19 cellular contexts compared by ENCODE assay signal in the genomic region with DNA sequence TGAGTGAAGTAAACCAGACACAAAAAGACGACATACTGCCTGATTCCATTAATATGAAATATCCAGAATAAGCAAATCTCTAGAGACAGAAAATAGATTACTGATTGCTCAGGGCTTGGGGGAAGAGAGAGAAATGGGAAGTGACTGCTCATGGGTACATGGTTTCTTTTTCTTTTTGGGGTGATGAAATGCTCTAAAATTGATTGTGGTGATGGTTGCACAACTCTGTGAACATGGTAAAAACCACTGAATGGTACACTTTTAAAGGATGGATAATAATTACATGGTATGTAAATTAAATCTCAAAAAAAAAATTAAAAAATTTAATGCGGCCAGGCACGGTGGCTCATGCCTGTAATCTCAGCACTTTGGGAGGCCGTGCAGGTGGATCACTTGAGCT. TPM values are rescaled to one million over a fixed set of nuclear protein-coding genes. Genes with fewer than 3 reads are reported as not detected.
DNase-seq lines count a peak whose midpoint lies in the region; ATAC-seq and TF ChIP-seq lines count a peak whose summit lies in the region.
"Had no signal": no experiment of that assay in that cellular context is flagged by ENCODE, and none has a peak within 500 bp of the region (broad histone marks: within the 10 kb centered on the region; RNA-seq: fewer than 3 reads in every experiment).

No MANE protein-coding gene starts in this region.

- H3K27me3 Mint-ChIP-seq in progenitor cell of endocrine pancreas: no peaks in the 10 kb centered on the region
- H3K27me3 Mint-ChIP-seq: CD4-positive, alpha-beta T cell had no signal

- DNase-seq in right cardiac atrium (no peak), cardiac septum (ENCODE audit: low spot score) (no peak), OCI-M1 (lab: John Stamatoyannopoulos, UW) (peak; percentile 51), fibroblast of mammary gland (ENCODE audit: low read depth) (peak; percentile 65), progenitor cell of endocrine pancreas (ENCODE audit: low spot score, unreplicated experiment) (no peak), MG63 (no peak), GM03348 (ENCODE audit: low spot score) (no peak)
- DNase-seq: ACHN; activated CD4-positive, alpha-beta T cell treated with anti-CD3 and anti-CD28 coated beads, Interleukin-2, amount 50 U/mL, for 1 hour; activated effector memory CD4-positive, alpha-beta T cell treated with Interleukin-2 at 50 U/mL for 16 hours; brain microvascular endothelial cell; CD4-positive, alpha-beta T cell; colonic mucosa; endodermal cell; NCI-H1105; NCI-H2081; NCI-H446 treated with DMSO at 0.1 percent for 48 hours had no signal

- H3K4me3 ChIP-seq in right cardiac atrium (ENCODE audit: low read length) (no peak overlapping the region), fibroblast of mammary gland (ENCODE audit: control insufficient read depth, low read depth, low read length) (no peak overlapping the region), MG63 (no peak overlapping the region)
- H3K4me3 ChIP-seq: colonic mucosa had no signal

- no peak overlapping the region for H3K4me3 Mint-ChIP-seq in progenitor cell of endocrine pancreas (ENCODE audit: low read depth)
- H3K4me3 Mint-ChIP-seq: CD4-positive, alpha-beta T cell; endodermal cell had no signal

- H3K27ac Mint-ChIP-seq in progenitor cell of endocrine pancreas: no peak overlapping the region
- H3K27ac Mint-ChIP-seq: CD4-positive, alpha-beta T cell; endodermal cell had no signal

- no peak overlapping the region for H3K27ac ChIP-seq in right cardiac atrium (ENCODE audit: low read length)
- H3K27ac ChIP-seq: brain microvascular endothelial cell, colonic mucosa, KMS-11 had no signal

- no peaks in the 10 kb centered on the region for H3K4me1 Mint-ChIP-seq in progenitor cell of endocrine pancreas (ENCODE audit: low read depth)
- H3K4me1 Mint-ChIP-seq: endodermal cell had no signal

- TF ChIP-seq CTCF in fibroblast of mammary gland (conservative IDR thresholded peaks at IDR 0.05; ENCODE audit: control insufficient read depth, insufficient read depth, low read depth, low read length): no peak
- no peak for TF ChIP-seq CTCF in progenitor cell of endocrine pancreas (IDR thresholded peaks at IDR 0.05; ENCODE audit: unreplicated experiment)

- H3K9me3 Mint-ChIP-seq in progenitor cell of endocrine pancreas (ENCODE audit: low read depth): no peaks in the 10 kb centered on the region
- H3K9me3 Mint-ChIP-seq: CD4-positive, alpha-beta T cell; endodermal cell had no signal

- H3K27me3 ChIP-seq in right cardiac atrium (ENCODE audit: control insufficient read depth, insufficient read depth): no peaks in the 10 kb centered on the region
- H3K27me3 ChIP-seq in MG63: no peaks in the 10 kb centered on the region
- H3K27me3 ChIP-seq: brain microvascular endothelial cell, colonic mucosa had no signal

- WGBS in right cardiac atrium: 75% methylated on average over 4 of the region's 4 CpGs

- H3K36me3 ChIP-seq in MG63: peaks cover 28% of the 10 kb centered on the region
- H3K36me3 ChIP-seq: brain microvascular endothelial cell, colonic mucosa had no signal

- no peaks in the 10 kb centered on the region for H3K4me1 ChIP-seq in right cardiac atrium (ENCODE audit: control insufficient read depth, insufficient read depth, low read length)
- H3K4me1 ChIP-seq: colonic mucosa had no signal

- intact Hi-C loops in right cardiac atrium (cut with DNase I) (no loop called here), cardiac septum (cut with DNase I) (no loop called here)

- H3K9me3 ChIP-seq in right cardiac atrium (ENCODE audit: control insufficient read depth, low read length) (no peaks in the 10 kb centered on the region), MG63 (no peaks in the 10 kb centered on the region)
- H3K9me3 ChIP-seq: colonic mucosa had no signal

- ATAC-seq in right cardiac atrium: peak; percentile 41 to 50
- no peak for ATAC-seq in GM18858 (IDR thresholded peaks at IDR 0.05; ENCODE audit: unreplicated experiment)

- peaks cover 20% of the 10 kb centered on the region for H3K36me3 Mint-ChIP-seq in progenitor cell of endocrine pancreas (ENCODE audit: insufficient read depth)

RNA-seq across cellular contexts. Expression of gene RPL31, which starts 39.3 kb away (rescaled TPM):
- total RNA-seq in right cardiac atrium: 1,000 to 10,000 TPM in 1 of 4 donors, 100 to 1,000 TPM in 3; 822 to 1,044 (median 917) TPM
- polyA plus RNA-seq in right cardiac atrium: 3,971 TPM
- total RNA-seq in cardiac septum: 649 TPM
- total RNA-seq in progenitor cell of endocrine pancreas: 1,632 and 1,719 TPM in 2 replicates
- total RNA-seq in MG63 (2014; rRNA removed; shearing (Covaris generic); ENCODE audit: low replicate concordance): 544 and 1,616 TPM in 2 replicates

Comparison
In these comparisons a context has a peak if more than half of its experiments do, and no peak if none do; other contexts are left out.
1. DNase-seq: peak in OCI-M1 (single experiment) and fibroblast of mammary gland (single experiment); none in right cardiac atrium (0 of 3), cardiac septum (single experiment), progenitor cell of endocrine pancreas (single experiment), MG63 (single experiment) and GM03348 (single experiment).